1 cellular context compared by ENCODE assay signal in genomic region chr10:71860243-71861029, GRCh38.
A peak's percentile ranks its signal among the peaks of the same experiment; 100 is the strongest.
TF ChIP-seq lines count a peak whose summit lies in the region.

No MANE protein-coding gene starts in this region.

TF ChIP-seq in HepG2, 621 proteins besides CTCF, POLR2A, EP300 and RAD21 (continued from another document and continues in another):
- TF ChIP-seq GLMP (CRISPR knock-in tag; IDR thresholded peaks at IDR 0.05; ENCODE audit: borderline replicate concordance), result no peak
- peak; percentile 33; the same call in 1 of the 2 replicates for TF ChIP-seq TFE3 (CRISPR knock-in tag; IDR thresholded peaks at IDR 0.05)
- TF ChIP-seq SPEN (CRISPR knock-in tag; IDR thresholded peaks at IDR 0.05; ENCODE audit: low read depth), result peak; percentile 83
- no peak for TF ChIP-seq KDM1A (CRISPR knock-in tag; IDR thresholded peaks at IDR 0.05)
- TF ChIP-seq CERS6 (CRISPR knock-in tag; IDR thresholded peaks at IDR 0.05), result no peak
- TF ChIP-seq ZIK1 (CRISPR knock-in tag; IDR thresholded peaks at IDR 0.05; ENCODE audit: borderline replicate concordance, low read depth), result no peak
- TF ChIP-seq EED (CRISPR knock-in tag; IDR thresholded peaks at IDR 0.05), result no peak
- TF ChIP-seq CHCHD3 (CRISPR knock-in tag; IDR thresholded peaks at IDR 0.05), result no peak
- no peak for TF ChIP-seq MTF2 (CRISPR knock-in tag; IDR thresholded peaks at IDR 0.05; ENCODE audit: borderline replicate concordance)
- peak; percentile 57 for TF ChIP-seq PHF20 (CRISPR knock-in tag; IDR thresholded peaks at IDR 0.05)
- no peak for TF ChIP-seq ZNF337 (CRISPR knock-in tag; IDR thresholded peaks at IDR 0.05; ENCODE audit: borderline replicate concordance, low read depth)
- no peak for TF ChIP-seq TCF12 (IDR thresholded peaks at IDR 0.05)
- no peak for TF ChIP-seq TCF12 (CRISPR knock-in tag; IDR thresholded peaks at IDR 0.05)
- no peak for TF ChIP-seq ZNF605 (CRISPR knock-in tag; IDR thresholded peaks at IDR 0.05)
- TF ChIP-seq HNRNPL (IDR thresholded peaks at IDR 0.05; ENCODE audit: low read depth, low read length), result no peak
- TF ChIP-seq HNRNPLL (IDR thresholded peaks at IDR 0.05; ENCODE audit: low read depth, low read length, poor library complexity, severe bottlenecking), result no peak
- TF ChIP-seq ZNF83 (CRISPR knock-in tag; IDR thresholded peaks at IDR 0.05; ENCODE audit: borderline replicate concordance), result no peak
- TF ChIP-seq ZNF251 (CRISPR knock-in tag; IDR thresholded peaks at IDR 0.05), result no peak
- TF ChIP-seq ZSCAN29 (CRISPR knock-in tag; conservative IDR thresholded peaks at IDR 0.05), result no peak
- no peak; the same call in 1 of the 2 replicates for TF ChIP-seq HNF4A (CRISPR knock-in tag; IDR thresholded peaks at IDR 0.05)
- TF ChIP-seq ZNF646 (CRISPR knock-in tag; IDR thresholded peaks at IDR 0.05), result no peak
- no peak for TF ChIP-seq REST (IDR thresholded peaks at IDR 0.05; ENCODE audit: borderline replicate concordance in 1 of 2, low read depth in 1 of 2, low read length in 2 of 2)
- TF ChIP-seq HNF1B (CRISPR knock-in tag; IDR thresholded peaks at IDR 0.05), result peak; percentile 74
- TF ChIP-seq ZSCAN9 (CRISPR knock-in tag; IDR thresholded peaks at IDR 0.05; ENCODE audit: borderline replicate concordance), result no peak
- TF ChIP-seq ZNF234 (CRISPR knock-in tag; conservative IDR thresholded peaks at IDR 0.05), result no peak
- TF ChIP-seq FOXO1 (CRISPR knock-in tag; IDR thresholded peaks at IDR 0.05), result no peak
- TF ChIP-seq ZNF326 (CRISPR knock-in tag; IDR thresholded peaks at IDR 0.05; ENCODE audit: borderline replicate concordance), result no peak
- TF ChIP-seq HDAC2 (CRISPR knock-in tag; IDR thresholded peaks at IDR 0.05), result peak; percentile 45; the same call in 1 of the 2 replicates
- no peak for TF ChIP-seq ZNF17 (CRISPR knock-in tag; IDR thresholded peaks at IDR 0.05)
- 0 out of 2 replicates have a peak, but pooled peaks have one; percentile 54 for TF ChIP-seq ZBTB25 (CRISPR knock-in tag; IDR thresholded peaks at IDR 0.05)
- peak; percentile 48; the same call in 1 of the 2 replicates for TF ChIP-seq GATAD1 (CRISPR knock-in tag; IDR thresholded peaks at IDR 0.05)
- peak; percentile 25; the same call in 1 of the 2 replicates for TF ChIP-seq TSC22D2 (CRISPR knock-in tag; IDR thresholded peaks at IDR 0.05; ENCODE audit: borderline replicate concordance)
- no peak for TF ChIP-seq HCFC1 (IDR thresholded peaks at IDR 0.05; ENCODE audit: low read depth, low read length)
- no peak for TF ChIP-seq TOE1 (CRISPR knock-in tag; IDR thresholded peaks at IDR 0.05)
- 0 out of 2 replicates have a peak, but pooled peaks have one; percentile 32 for TF ChIP-seq KDM5B (CRISPR knock-in tag; IDR thresholded peaks at IDR 0.05; ENCODE audit: borderline replicate concordance)
- TF ChIP-seq CCDC6 (CRISPR knock-in tag; IDR thresholded peaks at IDR 0.05), result peak; percentile 23; the same call in 1 of the 2 replicates
- peak; percentile 96 for TF ChIP-seq SAP130 (CRISPR knock-in tag; IDR thresholded peaks at IDR 0.05; ENCODE audit: low read depth)
- 0 out of 2 replicates have a peak, but pooled peaks have one; percentile 50 for TF ChIP-seq ZNF768 (CRISPR knock-in tag; IDR thresholded peaks at IDR 0.05)
- no peak for TF ChIP-seq RFXANK (CRISPR knock-in tag; IDR thresholded peaks at IDR 0.05)
- TF ChIP-seq KLF11 (CRISPR knock-in tag; IDR thresholded peaks at IDR 0.05), result 0 out of 2 replicates have a peak, but pooled peaks have one; percentile 58
- TF ChIP-seq FUBP1 (CRISPR knock-in tag; IDR thresholded peaks at IDR 0.05; ENCODE audit: borderline replicate concordance), result no peak
